12 cellular contexts compared by ENCODE assay signal in genomic region chr9:130872912-130873503, GRCh38. TPM values are rescaled to one million over a fixed set of nuclear protein-coding genes. Genes with fewer than 3 reads are reported as not detected.
A peak's percentile ranks its signal among the peaks of the same experiment; 100 is the strongest.
DNase-seq lines count a peak whose midpoint lies in the region; TF ChIP-seq lines count a peak whose summit lies in the region.
"Had no signal": no experiment of that assay in that cellular context is flagged by ENCODE, and none has a peak within 500 bp of the region (broad histone marks: within the 10 kb centered on the region; RNA-seq: fewer than 3 reads in every experiment).

No MANE protein-coding gene starts in this region.

- H3K27ac Mint-ChIP-seq in activated T-helper 1 cell treated with anti-CD3 and anti-CD28 coated beads, Interleukin-12 subunit alpha, Interleukin-12 subunit beta, Interleukin-2, Interleukin-4 antibody, amounts not matched to agents 30 ng/mL and 10 ng/mL and 1 ng/mL, durations not matched to agents 14 hours and 24 hours and 36 hours, result no peak overlapping the region

- H3K4me1 ChIP-seq in adrenal gland (replicated peaks in 1 of 2) (peaks cover 17 to 19% of the 10 kb centered on the region in 2 donors), muscle layer of duodenum (ENCODE audit: control insufficient read depth in 1 of 2, insufficient read depth in 2 of 2, low read length in 2 of 2) (peaks cover 0 to 46% of the 10 kb centered on the region in 2 donors), transverse colon (peaks cover 15 to 47% (median 29%) of the 10 kb centered on the region in 4 donors)
- H3K4me1 ChIP-seq: suprapubic skin had no signal

- H3K27me3 Mint-ChIP-seq in activated T-helper 1 cell treated with anti-CD3 and anti-CD28 coated beads, Interleukin-12 subunit alpha, Interleukin-12 subunit beta, Interleukin-2, Interleukin-4 antibody, amounts not matched to agents 30 ng/mL and 10 ng/mL and 1 ng/mL, durations not matched to agents 14 hours and 24 hours and 36 hours (ENCODE audit: insufficient read depth), result no peaks in the 10 kb centered on the region

- no peak overlapping the region for H3K27ac ChIP-seq in adrenal gland
- peak overlapping the region; percentile 39 for H3K27ac ChIP-seq in muscle layer of duodenum (ENCODE audit: low read length)
- H3K27ac ChIP-seq in transverse colon, result peak overlapping the region; percentile 65 to 78 (median 70)
- H3K27ac ChIP-seq: suprapubic skin had no signal

- H3K9me3 ChIP-seq in adrenal gland (replicated peaks in 1 of 3) (no peaks in the 10 kb centered on the region), muscle layer of duodenum (ENCODE audit: control insufficient read depth in 1 of 2, low read length in 2 of 2) (no peaks in the 10 kb centered on the region), transverse colon (no peaks in the 10 kb centered on the region)
- H3K9me3 ChIP-seq: suprapubic skin had no signal

- intact Hi-C loops in adrenal gland (cut with DNase I), result loop anchor here (5.0 kb wide), 3 partner anchors 59 to 174 kb away; no protein-coding TSS in a partner anchor
- intact Hi-C loops in head of caudate nucleus (cut with DNase I), result loop anchor here (5.0 kb wide), 3 partner anchors 64 to 174 kb away; partner anchors contain the start of gene FIBCD1
- intact Hi-C loops in transverse colon (cut with DNase I; ENCODE audit: low total_unique reads), result no loop called here
- intact Hi-C loops in activated T-helper 1 cell treated with anti-CD3 and anti-CD28 coated beads, Interleukin-12 subunit alpha, Interleukin-12 subunit beta, Interleukin-2, Interleukin-4 antibody, amounts not matched to agents 30 ng/mL and 10 ng/mL and 1 ng/mL, durations not matched to agents 14 hours and 24 hours and 36 hours (cut with micrococcal nuclease), result no loop called here

- in situ Hi-C loops in transverse colon (cut with MboI; ENCODE audit: low pct_ligation_motif_present in 1 of 4, low pct_unique_long_range_greater_than_20kb in 1 of 4, low sequenced_read_pairs in 3 of 4), result loop anchor here in 1 of 4 donors (25.0 kb wide), 1 partner anchor 111 kb away; no protein-coding TSS in a partner anchor

- TF ChIP-seq CTCF in adrenal gland (IDR thresholded peaks at IDR 0.05), result no peak
- TF ChIP-seq CTCF in transverse colon (IDR thresholded peaks at IDR 0.05), result no peak

- no peaks in the 10 kb centered on the region for H3K27me3 ChIP-seq in adrenal gland
- no peaks in the 10 kb centered on the region for H3K27me3 ChIP-seq in muscle layer of duodenum (ENCODE audit: low read depth, low read length)
- H3K27me3 ChIP-seq in transverse colon, result no peaks in the 10 kb centered on the region
- H3K27me3 ChIP-seq: suprapubic skin had no signal

- H3K4me3 ChIP-seq in adrenal gland (no peak overlapping the region), muscle layer of duodenum (ENCODE audit: low read depth in 1 of 2, low read length in 2 of 2) (no peak overlapping the region), transverse colon (no peak overlapping the region)
- H3K4me3 ChIP-seq: suprapubic skin had no signal

- no peak overlapping the region for H3K4me3 Mint-ChIP-seq in activated T-helper 1 cell treated with anti-CD3 and anti-CD28 coated beads, Interleukin-12 subunit alpha, Interleukin-12 subunit beta, Interleukin-2, Interleukin-4 antibody, amounts not matched to agents 30 ng/mL and 10 ng/mL and 1 ng/mL, durations not matched to agents 14 hours and 24 hours and 36 hours

- H3K36me3 ChIP-seq in adrenal gland (replicated peaks in 1 of 2) (peaks cover 0 to 53% of the 10 kb centered on the region in 2 donors), muscle layer of duodenum (ENCODE audit: control insufficient read depth in 1 of 2, insufficient read depth in 2 of 2, low read length in 2 of 2) (peaks cover 53 to 55% of the 10 kb centered on the region in 2 donors), transverse colon (peaks cover 0 to 43% (median 20%) of the 10 kb centered on the region in 4 donors)

- TF ChIP-seq POLR2A in adrenal gland (IDR thresholded peaks at IDR 0.05) (no peak), transverse colon (IDR thresholded peaks at IDR 0.05) (no peak)

- no peak for TF ChIP-seq EP300 in transverse colon (IDR thresholded peaks at IDR 0.05; ENCODE audit: low read depth)

- WGBS in adrenal gland, 4 donors, result 72 to 86% (median 80%) methylated on average over 11 to 15 of the region's 15 CpGs
- WGBS in transverse colon (ENCODE audit: low coverage in 1 of 2), 2 donors, result 49 to 56% methylated on average over 4 to 15 of the region's 15 CpGs

- peaks cover 10% of the 10 kb centered on the region for H3K36me3 Mint-ChIP-seq in activated T-helper 1 cell treated with anti-CD3 and anti-CD28 coated beads, Interleukin-12 subunit alpha, Interleukin-12 subunit beta, Interleukin-2, Interleukin-4 antibody, amounts not matched to agents 30 ng/mL and 10 ng/mL and 1 ng/mL, durations not matched to agents 14 hours and 24 hours and 36 hours (ENCODE audit: low read depth)

- H3K4me1 Mint-ChIP-seq in activated T-helper 1 cell treated with anti-CD3 and anti-CD28 coated beads, Interleukin-12 subunit alpha, Interleukin-12 subunit beta, Interleukin-2, Interleukin-4 antibody, amounts not matched to agents 30 ng/mL and 10 ng/mL and 1 ng/mL, durations not matched to agents 14 hours and 24 hours and 36 hours (ENCODE audit: low read depth), result no peaks in the 10 kb centered on the region

- no peaks in the 10 kb centered on the region for H3K9me3 Mint-ChIP-seq in activated T-helper 1 cell treated with anti-CD3 and anti-CD28 coated beads, Interleukin-12 subunit alpha, Interleukin-12 subunit beta, Interleukin-2, Interleukin-4 antibody, amounts not matched to agents 30 ng/mL and 10 ng/mL and 1 ng/mL, durations not matched to agents 14 hours and 24 hours and 36 hours

- peak in 6 of 7 donors; percentile 64 to 79 (median 72) for DNase-seq in adrenal gland
- DNase-seq in head of caudate nucleus, result peak in 41 of 42 donors; percentile 49 to 90 (median 72)
- DNase-seq in transverse colon, result peak; percentile 86
- no peak for DNase-seq in D341Med (ENCODE audit: low spot score)
- no peak for DNase-seq in glomerular visceral epithelial cell (ENCODE audit: extremely low spot score)
- DNase-seq in activated T-helper 1 cell treated with anti-CD3 and anti-CD28 coated beads, Interleukin-12 subunit alpha, Interleukin-12 subunit beta, Interleukin-2, Interleukin-4 antibody, amounts not matched to agents 30 ng/mL and 10 ng/mL and 1 ng/mL, durations not matched to agents 14 hours and 24 hours and 36 hours (ENCODE audit: low spot score), result no peak
- DNase-seq: activated CD8-positive, alpha-beta memory T cell treated with anti-CD3 and anti-CD28 coated beads, Interleukin-2, amount 50 U/mL, for 48 hours; COR-L47; NCI-H526 had no signal

RNA-seq across cellular contexts. Expression of gene QRFP, which starts 23.6 kb away (rescaled TPM):
- total RNA-seq in adrenal gland (not detected), transverse colon (not detected)
- not detected for polyA plus RNA-seq in adrenal gland
- not detected in 2 replicates for total RNA-seq in activated T-helper 1 cell treated with anti-CD3 and anti-CD28 coated beads, Interleukin-12 subunit alpha, Interleukin-12 subunit beta, Interleukin-2, Interleukin-4 antibody, amounts not matched to agents 30 ng/mL and 10 ng/mL and 1 ng/mL, durations not matched to agents 14 hours and 24 hours and 36 hours
- total RNA-seq: mesenteric fat pad, suprapubic skin had no signal

RNA-seq across cellular contexts. Expression of gene ABL1, which starts 38.0 kb away (rescaled TPM):
- total RNA-seq in adrenal gland, result 10 to 100 TPM; 32.2 to 83.2 (median 55.9) TPM
- polyA plus RNA-seq in adrenal gland, result 10 to 100 TPM; 30.0 to 52.1 (median 33.6) TPM
- total RNA-seq in transverse colon, result 10 to 100 TPM; 66.9 to 97.1 (median 81.8) TPM
- total RNA-seq in activated T-helper 1 cell treated with anti-CD3 and anti-CD28 coated beads, Interleukin-12 subunit alpha, Interleukin-12 subunit beta, Interleukin-2, Interleukin-4 antibody, amounts not matched to agents 30 ng/mL and 10 ng/mL and 1 ng/mL, durations not matched to agents 14 hours and 24 hours and 36 hours, result 34.2 and 36.2 TPM in 2 replicates

Comparison
In these comparisons a context has a peak if more than half of its experiments do, and no peak if none do; other contexts are left out.
1. DNase-seq: peak in adrenal gland (6 of 7), head of caudate nucleus (41 of 42) and transverse colon (single experiment); none in D341Med (single experiment), glomerular visceral epithelial cell (single experiment) and activated T-helper 1 cell treated with anti-CD3 and anti-CD28 coated beads, Interleukin-12 subunit alpha, Interleukin-12 subunit beta, Interleukin-2, Interleukin-4 antibody, amounts not matched to agents 30 ng/mL and 10 ng/mL and 1 ng/mL, durations not matched to agents 14 hours and 24 hours and 36 hours (single experiment).
2. H3K27ac ChIP-seq: peak in muscle layer of duodenum (single experiment) and transverse colon (4 of 4); none in adrenal gland (0 of 5).
3. intact Hi-C loops: an anchor here in adrenal gland (5.0 kb wide) and head of caudate nucleus (5.0 kb wide); none called in transverse colon and activated T-helper 1 cell treated with anti-CD3 and anti-CD28 coated beads, Interleukin-12 subunit alpha, Interleukin-12 subunit beta, Interleukin-2, Interleukin-4 antibody, amounts not matched to agents 30 ng/mL and 10 ng/mL and 1 ng/mL, durations not matched to agents 14 hours and 24 hours and 36 hours.